1 cellular context compared by ENCODE assay signal in genomic region chr1:46284597-46285564, GRCh38.
TF ChIP-seq lines count a peak whose summit lies in the region.

No MANE protein-coding gene starts in this region.

TF ChIP-seq in GM23338, 12 proteins besides CTCF, POLR2A, EP300 and RAD21 (continued from another document):
- TF ChIP-seq, protein P1, sequence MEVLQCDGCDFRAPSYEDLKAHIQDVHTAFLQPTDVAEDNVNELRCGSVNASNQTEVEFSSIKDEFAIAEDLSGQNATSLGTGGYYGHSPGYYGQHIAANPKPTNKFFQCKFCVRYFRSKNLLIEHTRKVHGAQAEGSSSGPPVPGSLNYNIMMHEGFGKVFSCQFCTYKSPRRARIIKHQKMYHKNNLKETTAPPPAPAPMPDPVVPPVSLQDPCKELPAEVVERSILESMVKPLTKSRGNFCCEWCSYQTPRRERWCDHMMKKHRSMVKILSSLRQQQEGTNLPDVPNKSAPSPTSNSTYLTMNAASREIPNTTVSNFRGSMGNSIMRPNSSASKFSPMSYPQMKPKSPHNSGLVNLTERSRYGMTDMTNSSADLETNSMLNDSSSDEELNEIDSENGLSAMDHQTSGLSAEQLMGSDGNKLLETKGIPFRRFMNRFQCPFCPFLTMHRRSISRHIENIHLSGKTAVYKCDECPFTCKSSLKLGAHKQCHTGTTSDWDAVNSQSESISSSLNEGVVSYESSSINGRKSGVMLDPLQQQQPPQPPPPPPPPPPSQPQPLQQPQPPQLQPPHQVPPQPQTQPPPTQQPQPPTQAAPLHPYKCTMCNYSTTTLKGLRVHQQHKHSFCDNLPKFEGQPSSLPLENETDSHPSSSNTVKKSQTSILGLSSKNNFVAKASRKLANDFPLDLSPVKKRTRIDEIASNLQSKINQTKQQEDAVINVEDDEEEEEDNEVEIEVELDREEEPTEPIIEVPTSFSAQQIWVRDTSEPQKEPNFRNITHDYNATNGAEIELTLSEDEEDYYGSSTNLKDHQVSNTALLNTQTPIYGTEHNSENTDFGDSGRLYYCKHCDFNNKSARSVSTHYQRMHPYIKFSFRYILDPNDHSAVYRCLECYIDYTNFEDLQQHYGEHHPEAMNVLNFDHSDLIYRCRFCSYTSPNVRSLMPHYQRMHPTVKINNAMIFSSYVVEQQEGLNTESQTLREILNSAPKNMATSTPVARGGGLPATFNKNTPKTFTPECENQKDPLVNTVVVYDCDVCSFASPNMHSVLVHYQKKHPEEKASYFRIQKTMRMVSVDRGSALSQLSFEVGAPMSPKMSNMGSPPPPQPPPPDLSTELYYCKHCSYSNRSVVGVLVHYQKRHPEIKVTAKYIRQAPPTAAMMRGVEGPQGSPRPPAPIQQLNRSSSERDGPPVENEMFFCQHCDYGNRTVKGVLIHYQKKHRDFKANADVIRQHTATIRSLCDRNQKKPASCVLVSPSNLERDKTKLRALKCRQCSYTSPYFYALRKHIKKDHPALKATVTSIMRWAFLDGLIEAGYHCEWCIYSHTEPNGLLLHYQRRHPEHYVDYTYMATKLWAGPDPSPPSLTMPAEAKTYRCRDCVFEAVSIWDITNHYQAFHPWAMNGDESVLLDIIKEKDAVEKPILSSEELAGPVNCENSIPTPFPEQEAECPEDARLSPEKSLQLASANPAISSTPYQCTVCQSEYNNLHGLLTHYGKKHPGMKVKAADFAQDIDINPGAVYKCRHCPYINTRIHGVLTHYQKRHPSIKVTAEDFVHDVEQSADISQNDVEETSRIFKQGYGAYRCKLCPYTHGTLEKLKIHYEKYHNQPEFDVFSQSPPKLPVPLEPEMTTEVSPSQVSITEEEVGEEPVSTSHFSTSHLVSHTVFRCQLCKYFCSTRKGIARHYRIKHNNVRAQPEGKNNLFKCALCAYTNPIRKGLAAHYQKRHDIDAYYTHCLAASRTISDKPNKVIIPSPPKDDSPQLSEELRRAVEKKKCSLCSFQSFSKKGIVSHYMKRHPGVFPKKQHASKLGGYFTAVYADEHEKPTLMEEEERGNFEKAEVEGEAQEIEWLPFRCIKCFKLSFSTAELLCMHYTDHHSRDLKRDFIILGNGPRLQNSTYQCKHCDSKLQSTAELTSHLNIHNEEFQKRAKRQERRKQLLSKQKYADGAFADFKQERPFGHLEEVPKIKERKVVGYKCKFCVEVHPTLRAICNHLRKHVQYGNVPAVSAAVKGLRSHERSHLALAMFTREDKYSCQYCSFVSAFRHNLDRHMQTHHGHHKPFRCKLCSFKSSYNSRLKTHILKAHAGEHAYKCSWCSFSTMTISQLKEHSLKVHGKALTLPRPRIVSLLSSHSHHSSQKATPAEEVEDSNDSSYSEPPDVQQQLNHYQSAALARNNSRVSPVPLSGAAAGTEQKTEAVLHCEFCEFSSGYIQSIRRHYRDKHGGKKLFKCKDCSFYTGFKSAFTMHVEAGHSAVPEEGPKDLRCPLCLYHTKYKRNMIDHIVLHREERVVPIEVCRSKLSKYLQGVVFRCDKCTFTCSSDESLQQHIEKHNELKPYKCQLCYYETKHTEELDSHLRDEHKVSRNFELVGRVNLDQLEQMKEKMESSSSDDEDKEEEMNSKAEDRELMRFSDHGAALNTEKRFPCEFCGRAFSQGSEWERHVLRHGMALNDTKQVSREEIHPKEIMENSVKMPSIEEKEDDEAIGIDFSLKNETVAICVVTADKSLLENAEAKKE (CRISPR knock-in tag; IDR thresholded peaks at IDR 0.05) = no peak
- TF ChIP-seq ZNF331 (CRISPR knock-in tag; IDR thresholded peaks at IDR 0.05; ENCODE audit: low read depth) (no peak), POLR2AphosphoS5 (IDR thresholded peaks at IDR 0.05; ENCODE audit: low read depth) (no peak), ETS1 (IDR thresholded peaks at IDR 0.05) (no peak)
